In genomic region chr1:145823565-145824498, GRCh38 we compare ENCODE assay signal across 8 cellular contexts. TPM values are rescaled to one million over a fixed set of nuclear protein-coding genes. Genes with fewer than 3 reads are reported as not detected.
A peak's percentile ranks its signal among the peaks of the same experiment; 100 is the strongest.
DNase-seq lines count a peak whose midpoint lies in the region; ATAC-seq, FAIRE-seq and TF ChIP-seq lines count a peak whose summit lies in the region.

Gene POLR3C, plus strand, starts transcription at chr1:145824200. Its CDS starts 1,577 bp downstream, at chr1:145825777.
Gene RNF115, minus strand, starts transcription at chr1:145824095. Its CDS starts 222 bp downstream, at chr1:145823873.

- ATAC-seq in GM18498 (IDR thresholded peaks at IDR 0.05; ENCODE audit: unreplicated experiment) (peak; percentile 88), HG02943 (IDR thresholded peaks at IDR 0.05; ENCODE audit: low read depth, unreplicated experiment) (peak; percentile 80)

- DNase-seq in NCI-H187 treated with DMSO at 0.1 percent for 48 hours (lab: John Stamatoyannopoulos, UW) (peak; percentile 92), right atrium auricular region (ENCODE audit: low spot score) (peak; percentile 90), pulmonary artery endothelial cell (ENCODE audit: low read depth, low spot score) (peak; percentile 68), urothelium cell line (ENCODE audit: low spot score) (peak; percentile 91)

- H3K27ac ChIP-seq in angular gyrus (ENCODE audit: low read depth, low read length): peak within 1 kb of the TSS; percentile 84
- H3K27ac ChIP-seq in right atrium auricular region: peak within 1 kb of the TSS; percentile 84 to 96

- intact Hi-C loops in T-helper 2 cell treated with Interferon-gamma antibody and Interleukin-4, amounts not matched to agents 100 ng/mL and 5 ng/mL, for 36 hours (cut with micrococcal nuclease): loop anchor here (2.0 kb wide), 1 partner anchor 39 kb away; no protein-coding TSS in a partner anchor

- H3K27me3 ChIP-seq in right atrium auricular region: no peaks in the 10 kb centered on the region

- H3K9me3 ChIP-seq in right atrium auricular region: no peaks in the 10 kb centered on the region

- no peak for TF ChIP-seq CTCF in right atrium auricular region (IDR thresholded peaks at IDR 0.05)

- peaks cover 0 to 14% of the 10 kb centered on the region in 2 donors for H3K4me1 ChIP-seq in right atrium auricular region

- H3K4me3 ChIP-seq in right atrium auricular region: peak within 1 kb of the TSS; percentile 57 to 84

- H3K36me3 ChIP-seq in right atrium auricular region: peaks cover 32% of the 10 kb centered on the region

- no peak for FAIRE-seq in urothelium cell line (lab: Jason Lieb, UNC)

RNA-seq across cellular contexts. Expression of gene POLR3C, which starts in this region (rescaled TPM):
- 33.0 and 35.2 TPM in 2 replicates for total RNA-seq in T-helper 2 cell treated with Interferon-gamma antibody and Interleukin-4, amounts not matched to agents 100 ng/mL and 5 ng/mL, for 36 hours
- total RNA-seq in right atrium auricular region (10 to 100 TPM; 16.0 to 19.5 TPM), pulmonary artery endothelial cell (33.7 and 36.3 TPM in 2 replicates)

RNA-seq across cellular contexts. Expression of gene RNF115, which starts in this region (rescaled TPM):
- total RNA-seq in T-helper 2 cell treated with Interferon-gamma antibody and Interleukin-4, amounts not matched to agents 100 ng/mL and 5 ng/mL, for 36 hours: 14.8 and 16.4 TPM in 2 replicates
- total RNA-seq in right atrium auricular region: 10 to 100 TPM; 42.8 to 44.6 TPM
- total RNA-seq in pulmonary artery endothelial cell: 17.9 and 20.0 TPM in 2 replicates

Comparison
In these comparisons a context has a peak if more than half of its experiments do, and no peak if none do; other contexts are left out.
1. Peak in every context shown above with its lines: DNase-seq, ATAC-seq, H3K4me3 ChIP-seq and H3K27ac ChIP-seq.